Comparison of ENCODE assay signal across 13 cellular contexts in the genomic region with DNA sequence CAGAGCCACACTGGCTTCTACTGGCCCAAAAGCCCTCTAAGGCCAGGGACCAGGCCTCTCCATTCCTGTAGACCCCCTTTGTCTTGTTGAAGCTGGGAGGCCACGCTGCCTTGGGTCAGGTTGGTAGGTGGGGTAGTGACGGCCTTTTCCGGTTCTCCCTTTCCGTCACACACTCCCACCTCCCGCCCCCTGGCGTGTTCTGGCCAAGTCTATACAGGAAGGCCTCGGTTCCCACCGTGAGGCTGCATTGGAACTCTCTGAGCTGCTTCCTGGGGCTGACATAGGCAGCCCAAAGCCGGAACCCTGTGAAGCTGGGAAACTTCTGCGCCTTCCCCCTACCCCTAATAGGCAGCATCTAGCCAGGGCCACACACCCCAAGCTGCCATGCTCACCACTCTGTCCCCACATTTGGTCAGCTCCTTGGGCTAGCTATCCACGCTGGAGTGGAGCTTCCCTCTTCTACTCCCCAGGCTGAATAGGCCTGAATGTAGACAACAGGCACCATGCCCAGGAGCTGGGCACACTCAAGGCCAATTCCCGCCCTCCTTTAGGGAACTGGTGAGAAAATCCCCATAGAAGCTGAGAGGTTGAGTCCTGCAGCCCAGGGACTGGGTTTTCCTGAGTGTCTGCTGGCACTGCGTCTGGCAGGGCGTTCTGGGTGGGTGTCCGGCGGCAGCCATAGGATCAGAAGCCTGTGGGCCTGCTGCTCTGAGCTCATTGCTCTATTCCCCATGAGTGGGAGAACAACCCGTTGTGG. TPM values are rescaled to one million over a fixed set of nuclear protein-coding genes. Genes with fewer than 3 reads are reported as not detected.
DNase-seq lines count a peak whose midpoint lies in the region; ATAC-seq and TF ChIP-seq lines count a peak whose summit lies in the region.
"Had no signal": no experiment of that assay in that cellular context is flagged by ENCODE, and none has a peak within 500 bp of the region (broad histone marks: within the 10 kb centered on the region; RNA-seq: fewer than 3 reads in every experiment).

No MANE protein-coding gene starts in this region.

- H3K79me2 ChIP-seq in GM23338 (replicated peaks; ENCODE audit: insufficient read depth) = no peaks in the 10 kb centered on the region

- H2AFZ ChIP-seq in GM23338 = no peak overlapping the region

- H3K4me3 ChIP-seq in GM23338 (no peak overlapping the region), stomach smooth muscle (ENCODE audit: low read length in 2 of 2) (peak overlapping the region in 1 of 2 donors; percentile 29)

- no peak for DNase-seq in GM23338 (ENCODE audit: low spot score)
- DNase-seq in dermis blood vessel endothelial cell = peak; percentile 86
- peak; percentile 77 to 94 for DNase-seq in lung microvascular endothelial cell (ENCODE audit: low read depth in 2 of 2)
- DNase-seq in medulla oblongata (ENCODE audit: extremely low spot score) = no peak
- DNase-seq in type B pancreatic cell (ENCODE audit: extremely low spot score, unreplicated experiment) = no peak
- DNase-seq in HK-2 (ENCODE audit: unreplicated experiment) = no peak
- DNase-seq: activated CD4-positive, alpha-beta T cell treated with anti-CD3 and anti-CD28 coated beads, Interleukin-2, amount 10 ng/mL, durations not matched to agents 7 days and 5 days; activated effector memory CD4-positive, alpha-beta T cell treated with anti-CD3 and anti-CD28 coated beads, Interleukin-2, amount 50 U/mL, for 16 hours; central memory CD4-positive, alpha-beta T cell; naive thymus-derived CD8-positive, alpha-beta T cell; T-helper 1 cell had no signal

- H3K27me3 Mint-ChIP-seq in GM23338 (ENCODE audit: insufficient read depth, low read depth, poor library complexity) (peaks cover 10% of the 10 kb centered on the region), type B pancreatic cell (peaks cover 3% of the 10 kb centered on the region)
- H3K27me3 Mint-ChIP-seq: naive thymus-derived CD8-positive, alpha-beta T cell had no signal

- peak overlapping the region; percentile 46; the same call in 1 of the 2 replicates for H3K27ac Mint-ChIP-seq in GM23338
- H3K27ac Mint-ChIP-seq in type B pancreatic cell = no peak overlapping the region
- H3K27ac Mint-ChIP-seq: activated CD4-positive, alpha-beta T cell treated with anti-CD3 and anti-CD28 coated beads, Interleukin-2, amount 10 ng/mL, durations not matched to agents 7 days and 5 days had no signal

- H3K36me3 ChIP-seq in GM23338 (ENCODE audit: insufficient read depth) = no peaks in the 10 kb centered on the region
- no peaks in the 10 kb centered on the region for H3K36me3 ChIP-seq in stomach smooth muscle (ENCODE audit: control insufficient read depth in 2 of 2, insufficient read depth in 2 of 2, low read length in 2 of 2)

- no peak for TF ChIP-seq CTCF in GM23338 (conservative IDR thresholded peaks at IDR 0.05; ENCODE audit: low read depth in 2 of 2)
- TF ChIP-seq CTCF in type B pancreatic cell (conservative IDR thresholded peaks at IDR 0.05) = no peak

- H3F3A ChIP-seq in GM23338 (replicated peaks; ENCODE audit: low read depth) = no peaks in the 10 kb centered on the region

- H3K9ac ChIP-seq in stomach smooth muscle (ENCODE audit: low read length in 2 of 2) = no peak overlapping the region

- no peaks in the 10 kb centered on the region for H3K9me3 ChIP-seq in stomach smooth muscle (ENCODE audit: control insufficient read depth in 2 of 2, low read length in 2 of 2)

- ATAC-seq in GM23338 (0 out of 3 replicates have a peak, but pooled peaks have one; percentile 11), HG02610 (IDR thresholded peaks at IDR 0.05; ENCODE audit: unreplicated experiment) (no peak)

- H3K27ac ChIP-seq in GM23338 (ENCODE audit: low read depth) (no peak overlapping the region), stomach smooth muscle (ENCODE audit: low read length) (peak overlapping the region; percentile 81)

- H4K20me1 ChIP-seq in GM23338 (replicated peaks; ENCODE audit: insufficient read depth) = no peaks in the 10 kb centered on the region

- H3K4me1 ChIP-seq in GM23338 (ENCODE audit: insufficient read depth) (no peaks in the 10 kb centered on the region), stomach smooth muscle (ENCODE audit: control insufficient read depth, insufficient read depth, low read length) (peaks cover 41% of the 10 kb centered on the region)

- H3K9me3 Mint-ChIP-seq in GM23338 (no peaks in the 10 kb centered on the region), type B pancreatic cell (no peaks in the 10 kb centered on the region)
- H3K9me3 Mint-ChIP-seq: activated CD4-positive, alpha-beta T cell treated with anti-CD3 and anti-CD28 coated beads, Interleukin-2, amount 10 ng/mL, durations not matched to agents 7 days and 5 days; naive thymus-derived CD8-positive, alpha-beta T cell had no signal

- H3K36me3 Mint-ChIP-seq in GM23338 (ENCODE audit: low read depth) (no peaks in the 10 kb centered on the region), type B pancreatic cell (no peaks in the 10 kb centered on the region)
- H3K36me3 Mint-ChIP-seq: naive thymus-derived CD8-positive, alpha-beta T cell had no signal

- no peaks in the 10 kb centered on the region for H3K9me2 ChIP-seq in GM23338 (ENCODE audit: insufficient read depth)

- H3K27me3 ChIP-seq in GM23338 (ENCODE audit: insufficient read depth) = no peaks in the 10 kb centered on the region
- H3K27me3 ChIP-seq in stomach smooth muscle (ENCODE audit: control insufficient read depth in 1 of 2, insufficient read depth in 2 of 2, low read length in 2 of 2) = no peaks in the 10 kb centered on the region

- no peak overlapping the region for H3K4me2 ChIP-seq in GM23338

- H3K4me1 Mint-ChIP-seq in GM23338 (peaks cover 7% of the 10 kb centered on the region; the same call in 2 of the 3 replicates), type B pancreatic cell (ENCODE audit: unreplicated experiment) (no peaks in the 10 kb centered on the region)

- H3K4me3 Mint-ChIP-seq in GM23338 = no peak overlapping the region
- no peak overlapping the region for H3K4me3 Mint-ChIP-seq in type B pancreatic cell
- H3K4me3 Mint-ChIP-seq: activated CD4-positive, alpha-beta T cell treated with anti-CD3 and anti-CD28 coated beads, Interleukin-2, amount 10 ng/mL, durations not matched to agents 7 days and 5 days; naive thymus-derived CD8-positive, alpha-beta T cell had no signal

TF ChIP-seq in GM23338, 12 proteins besides CTCF, POLR2A, EP300 and RAD21 (continues in another document):
- no peak for TF ChIP-seq EZH2 (IDR thresholded peaks at IDR 0.05; ENCODE audit: low read depth, unreplicated experiment)
- TF ChIP-seq POLR2AphosphoS5 (IDR thresholded peaks at IDR 0.05; ENCODE audit: low read depth) = no peak

RNA-seq across cellular contexts. Expression of a gene that starts 35.7 kb away (rescaled TPM):
- total RNA-seq in GM23338 (2014; rRNA removed; shearing (Covaris generic)) = 0.78 and 0.97 TPM in 2 replicates
- polyA plus RNA-seq in GM23338 (2016; fragmentation: Nextera tagmentation; extraction: Ambion mirVana) = 0.63 and 1.5 TPM in 2 replicates
- total RNA-seq in dermis blood vessel endothelial cell = 7.7 and 11.1 TPM in 2 replicates
- total RNA-seq in lung microvascular endothelial cell = 3.7 and 4.4 TPM in 2 replicates
- total RNA-seq in type B pancreatic cell (ENCODE audit: low replicate concordance) = 11.3 and 12.9 TPM in 2 replicates

Comparison
In these comparisons a context has a peak if more than half of its experiments do, and no peak if none do; other contexts are left out.
1. DNase-seq: peak in dermis blood vessel endothelial cell (single experiment) and lung microvascular endothelial cell (2 of 2); none in GM23338 (single experiment), medulla oblongata (single experiment), type B pancreatic cell (single experiment) and HK-2 (single experiment).